Comparison of ENCODE assay signal across 28 cellular contexts in genomic region chr4:48518143-48518542, GRCh38. TPM values are rescaled to one million over a fixed set of nuclear protein-coding genes. Genes with fewer than 3 reads are reported as not detected.
"Had no signal": no experiment of that assay in that cellular context is flagged by ENCODE, and none has a peak within 500 bp of the region (broad histone marks: within the 10 kb centered on the region; RNA-seq: fewer than 3 reads in every experiment).

No MANE protein-coding gene starts in this region.

- H3K27me3 Mint-ChIP-seq: activated CD4-positive, alpha-beta T cell treated with anti-CD3 and anti-CD28 coated beads, Interleukin-2, amount 10 ng/mL, durations not matched to agents 24 days and 14 days; activated CD8-positive, alpha-beta T cell treated with anti-CD3 and anti-CD28 coated beads for 36 hours; activated naive CD8-positive, alpha-beta T cell treated with anti-CD3 and anti-CD28 coated beads for 36 hours had no signal

- H3K27me3 ChIP-seq: brain microvascular endothelial cell, SJCRH30 had no signal

- H3K27ac Mint-ChIP-seq: activated CD4-positive, alpha-beta T cell treated with anti-CD3 and anti-CD28 coated beads, Interleukin-2, amount 10 ng/mL, durations not matched to agents 24 days and 14 days; activated CD8-positive, alpha-beta T cell treated with anti-CD3 and anti-CD28 coated beads for 36 hours; activated naive CD8-positive, alpha-beta T cell treated with anti-CD3 and anti-CD28 coated beads for 36 hours; activated T-helper 1 cell treated with anti-CD3 and anti-CD28 coated beads, Interleukin-12 subunit alpha, Interleukin-12 subunit beta, Interleukin-2, Interleukin-4 antibody, amounts not matched to agents 30 ng/mL and 10 ng/mL and 1 ng/mL, durations not matched to agents 14 hours and 24 hours and 36 hours; T-helper 2 cell treated with Interferon-gamma antibody and Interleukin-4, amounts not matched to agents 5 μg/mL and 100 μg/mL, for 36 hours had no signal

- H3K27ac ChIP-seq: brain microvascular endothelial cell, SJCRH30, SK-N-MC had no signal

- H3K4me3 ChIP-seq: SJCRH30, SK-N-MC had no signal

- H3K9me3 Mint-ChIP-seq: activated CD4-positive, alpha-beta T cell treated with anti-CD3 and anti-CD28 coated beads, Interleukin-2, amount 10 ng/mL, durations not matched to agents 24 days and 14 days; activated CD8-positive, alpha-beta T cell treated with anti-CD3 and anti-CD28 coated beads for 36 hours; activated naive CD8-positive, alpha-beta T cell treated with anti-CD3 and anti-CD28 coated beads for 36 hours; activated T-cell treated with anti-CD3 and anti-CD28 coated beads, Interleukin-2, amount 50 U/mL, for 4 hours; activated T-helper 1 cell treated with anti-CD3 and anti-CD28 coated beads, Interleukin-12 subunit alpha, Interleukin-12 subunit beta, Interleukin-2, Interleukin-4 antibody, amounts not matched to agents 30 ng/mL and 10 ng/mL and 1 ng/mL, durations not matched to agents 14 hours and 24 hours and 36 hours; T-helper 2 cell treated with Interferon-gamma antibody and Interleukin-4, amounts not matched to agents 5 μg/mL and 100 μg/mL, for 36 hours had no signal

- H3K4me3 Mint-ChIP-seq: activated CD4-positive, alpha-beta T cell treated with anti-CD3 and anti-CD28 coated beads, Interleukin-2, amount 10 ng/mL, durations not matched to agents 24 days and 14 days; activated CD8-positive, alpha-beta T cell treated with anti-CD3 and anti-CD28 coated beads for 36 hours; activated naive CD8-positive, alpha-beta T cell treated with anti-CD3 and anti-CD28 coated beads for 36 hours; activated T-cell treated with anti-CD3 and anti-CD28 coated beads, Interleukin-2, amount 50 U/mL, for 4 hours; activated T-helper 1 cell treated with anti-CD3 and anti-CD28 coated beads, Interleukin-12 subunit alpha, Interleukin-12 subunit beta, Interleukin-2, Interleukin-4 antibody, amounts not matched to agents 30 ng/mL and 10 ng/mL and 1 ng/mL, durations not matched to agents 14 hours and 24 hours and 36 hours; T-helper 2 cell treated with Interferon-gamma antibody and Interleukin-4, amounts not matched to agents 5 μg/mL and 100 μg/mL, for 36 hours had no signal

- H3K4me1 Mint-ChIP-seq: activated CD4-positive, alpha-beta T cell treated with anti-CD3 and anti-CD28 coated beads, Interleukin-2, amount 10 ng/mL, durations not matched to agents 24 days and 14 days; activated naive CD8-positive, alpha-beta T cell treated with anti-CD3 and anti-CD28 coated beads for 36 hours had no signal

- H3K9me3 ChIP-seq: SJCRH30 had no signal

- H3K4me1 ChIP-seq: SJCRH30 had no signal

- ATAC-seq: activated CD8-positive, alpha-beta T cell treated with anti-CD3 and anti-CD28 coated beads for 36 hours; activated T-cell treated with anti-CD3 and anti-CD28 coated beads, Interleukin-2, amount 50 U/mL, for 4 hours; Panc1 had no signal

- DNase-seq: activated CD4-positive, alpha-beta T cell treated with anti-CD3 and anti-CD28 coated beads, Interleukin-2, amount 10 ng/mL, durations not matched to agents 24 days and 14 days; activated CD4-positive, alpha-beta T cell treated with anti-CD3 and anti-CD28 coated beads, Interleukin-2, amount 50 U/mL, for 4 hours; activated CD8-positive, alpha-beta T cell treated with anti-CD3 and anti-CD28 coated beads for 36 hours; activated effector memory CD4-positive, alpha-beta T cell treated with Interleukin-2 at 50 U/mL for 16 hours; activated naive CD4-positive, alpha-beta T cell treated with anti-CD3 and anti-CD28 coated beads, Interleukin-2, amount 50 U/mL, for 16 hours; activated naive CD8-positive, alpha-beta T cell treated with anti-CD3 and anti-CD28 coated beads for 36 hours; activated T-cell treated with anti-CD3 and anti-CD28 coated beads for 4 hours; activated T-cell treated with anti-CD3 and anti-CD28 coated beads, Interleukin-2, amount 50 U/mL, for 4 hours; amniotic stem cell; aorta; brain microvascular endothelial cell; central memory CD4-positive, alpha-beta T cell; MV-4-11; NCI-H1092; NCI-H1436 treated with DMSO at 0.1 percent for 48 hours; NCI-H1694 treated with DMSO at 0.1 percent for 48 hours; NCI-H2029; NCI-H345; SHP77; SJCRH30 had no signal

RNA-seq across cellular contexts. Expression of gene ZAR1, which starts 28.1 kb away (rescaled TPM):
- total RNA-seq: activated CD4-positive, alpha-beta T cell treated with anti-CD3 and anti-CD28 coated beads, Interleukin-2, amount 10 ng/mL, durations not matched to agents 24 days and 14 days; activated CD8-positive, alpha-beta memory T cell treated with anti-CD3 and anti-CD28 coated beads for 36 hours; activated CD8-positive, alpha-beta T cell treated with anti-CD3 and anti-CD28 coated beads for 36 hours; activated naive CD8-positive, alpha-beta T cell treated with anti-CD3 and anti-CD28 coated beads for 36 hours; activated T-cell treated with anti-CD3 and anti-CD28 coated beads, Interleukin-2, amount 50 U/mL, for 4 hours; activated T-helper 1 cell treated with anti-CD3 and anti-CD28 coated beads, Interleukin-12 subunit alpha, Interleukin-12 subunit beta, Interleukin-2, Interleukin-4 antibody, amounts not matched to agents 30 ng/mL and 10 ng/mL and 1 ng/mL, durations not matched to agents 14 hours and 24 hours and 36 hours; aorta; MCF 10A; NCI-H460; SJCRH30; T-helper 1 cell treated with Interleukin-12 subunit alpha and Interleukin-12 subunit beta and Interleukin-4 antibody, amounts not matched to agents 30 ng/mL and 1 ng/mL, for 36 hours had no signal

RNA-seq across cellular contexts. Expression of gene SLC10A4, which starts 35.0 kb away (rescaled TPM):
- total RNA-seq: activated CD4-positive, alpha-beta T cell treated with anti-CD3 and anti-CD28 coated beads, Interleukin-2, amount 10 ng/mL, durations not matched to agents 24 days and 14 days; activated CD8-positive, alpha-beta T cell treated with anti-CD3 and anti-CD28 coated beads for 36 hours; activated naive CD8-positive, alpha-beta T cell treated with anti-CD3 and anti-CD28 coated beads for 36 hours; activated T-cell treated with anti-CD3 and anti-CD28 coated beads, Interleukin-2, amount 50 U/mL, for 4 hours; MCF 10A; SJCRH30 had no signal
